Comparison of ENCODE assay signal across 30 cellular contexts in the genomic region with DNA sequence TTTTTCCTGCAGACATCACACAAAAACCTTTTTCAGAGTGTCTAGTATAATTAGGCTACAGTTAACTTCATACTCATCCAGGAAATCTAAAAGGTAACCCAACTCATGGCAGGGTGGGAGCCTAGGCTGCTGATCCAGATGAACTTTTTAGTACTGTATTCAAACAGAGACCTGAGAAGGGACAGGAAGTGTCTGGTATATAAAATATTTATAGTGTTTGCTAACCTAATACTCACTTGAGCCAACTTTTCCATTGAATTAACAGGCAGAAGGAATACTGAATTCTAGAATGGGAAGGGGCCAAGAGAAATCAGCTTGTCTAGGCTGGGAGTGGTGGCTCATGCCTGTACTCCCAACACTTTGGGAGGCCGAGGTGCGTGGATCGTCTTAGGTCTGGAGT. TPM values are rescaled to one million over a fixed set of nuclear protein-coding genes. Genes with fewer than 3 reads are reported as not detected.
"Had no signal": no experiment of that assay in that cellular context is flagged by ENCODE, and none has a peak within 500 bp of the region (broad histone marks: within the 10 kb centered on the region; RNA-seq: fewer than 3 reads in every experiment).

No MANE protein-coding gene starts in this region.

- H3K4me1 ChIP-seq: left lung, lower lobe of right lung, parathyroid adenoma, tibial nerve, uterus had no signal

- H2AFZ ChIP-seq: parathyroid adenoma had no signal

- H3K4me1 Mint-ChIP-seq: naive thymus-derived CD8-positive, alpha-beta T cell; nephron; neural crest cell; stimulated activated memory B cell treated with anti-CD40 and anti-IgM and Interleukin-4, amounts not matched to agents 10 μg/mL and 1 μg/mL and 100 μg/mL, for 72 hours; stimulated activated naive CD8-positive, alpha-beta T cell treated with anti-CD3 and anti-CD28 coated beads, Interleukin-15, amount 100 ng/mL, for 72 hours had no signal

- H3K9ac ChIP-seq: parathyroid adenoma had no signal

- H3K4me3 Mint-ChIP-seq: naive thymus-derived CD8-positive, alpha-beta T cell; nephron; neural crest cell; stimulated activated memory B cell treated with anti-CD40 and anti-IgM and Interleukin-4, amounts not matched to agents 10 μg/mL and 1 μg/mL and 100 μg/mL, for 72 hours; stimulated activated naive CD8-positive, alpha-beta T cell treated with anti-CD3 and anti-CD28 coated beads, Interleukin-15, amount 100 ng/mL, for 72 hours; type B pancreatic cell had no signal

- H3K27ac ChIP-seq: left lung, lower lobe of right lung, parathyroid adenoma, right atrium auricular region, right lobe of liver, tibial nerve, uterus had no signal

- H3K4me2 ChIP-seq: smooth muscle cell had no signal

- DNase-seq: hippocampal formation; kidney; left colon; left lung; lower lobe of right lung; mammary epithelial cell; mesenchymal stem cell; naive thymus-derived CD8-positive, alpha-beta T cell; nucleus accumbens; right lobe of liver; stimulated activated CD4-positive, alpha-beta T cell treated with anti-CD3 and anti-CD28 coated beads, Interleukin-1b, Interleukin-23, amount 100 ng/mL, for 48 hours; stimulated activated CD4-positive, alpha-beta T cell treated with anti-CD3 and anti-CD28 coated beads, Interleukin-2, amount 100 ng/mL, for 48 hours; stimulated activated CD4-positive, alpha-beta T cell treated with anti-CD3 and anti-CD28 coated beads, Interleukin-4, amount 100 ng/mL, for 4 hours; stimulated activated CD8-positive, alpha-beta memory T cell treated with anti-CD3 and anti-CD28 coated beads, Interleukin-4, amount 100 ng/mL, for 48 hours; stimulated activated naive CD4-positive, alpha-beta T cell treated with Interleukin-2 at 50 U/mL for 16 hours; stimulated activated naive CD8-positive, alpha-beta T cell treated with anti-CD3 and anti-CD28 coated beads, Interleukin-15, amount 100 ng/mL, for 72 hours; substantia nigra; uterus had no signal

- H3K4me3 ChIP-seq: left lung, lower lobe of right lung, right atrium auricular region, right lobe of liver, smooth muscle cell, tibial nerve, uterus had no signal

- H3K27me3 Mint-ChIP-seq: naive thymus-derived CD8-positive, alpha-beta T cell; stimulated activated memory B cell treated with anti-CD40 and anti-IgM and Interleukin-4, amounts not matched to agents 10 μg/mL and 1 μg/mL and 100 μg/mL, for 72 hours; stimulated activated naive CD8-positive, alpha-beta T cell treated with anti-CD3 and anti-CD28 coated beads, Interleukin-15, amount 100 ng/mL, for 72 hours; type B pancreatic cell had no signal

- H3K79me2 ChIP-seq: parathyroid adenoma had no signal

- H3K36me3 ChIP-seq: uterus had no signal

- H3K9me3 ChIP-seq: left lung, lower lobe of right lung, right atrium auricular region, right lobe of liver, tibial nerve, uterus had no signal

- ATAC-seq: left colon; left lung; lower lobe of right lung; naive thymus-derived CD8-positive, alpha-beta T cell; right lobe of liver; stimulated activated memory B cell treated with anti-CD40 and anti-IgM and Interleukin-4, amounts not matched to agents 10 μg/mL and 1 μg/mL and 100 μg/mL, for 72 hours; stimulated activated naive CD8-positive, alpha-beta T cell treated with anti-CD3 and anti-CD28 coated beads, Interleukin-15, amount 100 ng/mL, for 72 hours had no signal

- H3K27ac Mint-ChIP-seq: naive thymus-derived CD8-positive, alpha-beta T cell; nephron; stimulated activated memory B cell treated with anti-CD40 and anti-IgM and Interleukin-4, amounts not matched to agents 10 μg/mL and 1 μg/mL and 100 μg/mL, for 72 hours; type B pancreatic cell had no signal

- H3K27me3 ChIP-seq: left lung, right atrium auricular region, right lobe of liver, tibial nerve, uterus had no signal

- H3K9me3 Mint-ChIP-seq: naive thymus-derived CD8-positive, alpha-beta T cell; nephron; neural crest cell; stimulated activated memory B cell treated with anti-CD40 and anti-IgM and Interleukin-4, amounts not matched to agents 10 μg/mL and 1 μg/mL and 100 μg/mL, for 72 hours; stimulated activated naive CD8-positive, alpha-beta T cell treated with anti-CD3 and anti-CD28 coated beads, Interleukin-15, amount 100 ng/mL, for 72 hours; type B pancreatic cell had no signal

RNA-seq across cellular contexts. Expression of a gene that starts 22.2 kb away (rescaled TPM):
- total RNA-seq: left lung; liver; lower lobe of right lung; naive thymus-derived CD8-positive, alpha-beta T cell; pulmonary artery endothelial cell; right atrium auricular region; right lobe of liver; skeletal muscle tissue; smooth muscle cell; tibial nerve; ureter had no signal
